In genomic region chr6:53437557-53438202, GRCh38 we compare ENCODE assay signal across 9 cellular contexts.
A peak's percentile ranks its signal among the peaks of the same experiment; 100 is the strongest.
DNase-seq lines count a peak whose midpoint lies in the region; ATAC-seq and TF ChIP-seq lines count a peak whose summit lies in the region.
"Had no signal": no experiment of that assay in that cellular context is flagged by ENCODE, and none has a peak within 500 bp of the region (broad histone marks: within the 10 kb centered on the region; RNA-seq: fewer than 3 reads in every experiment).

No MANE protein-coding gene starts in this region.

- H3K27ac ChIP-seq in KMS-11 (peak overlapping the region; percentile 49), SJCRH30 (no peak overlapping the region)

- no peaks in the 10 kb centered on the region for H3K9me3 ChIP-seq in SJCRH30 (replicated peaks)

- intact Hi-C loops in CD14-positive monocyte (cut with micrococcal nuclease) = loop anchor here (5.0 to 10.0 kb wide), 4 partner anchors 47 to 193 kb away; partner anchors contain the start of gene ELOVL5 (in 1 of the 2)

- in situ Hi-C loops in GM13976 (cut with MboI; ENCODE audit: low sequenced_read_pairs, unreplicated experiment) = loop anchor here (10.0 kb wide), 1 partner anchor 263 kb away; no protein-coding TSS in a partner anchor

- peak; percentile 67 for TF ChIP-seq CTCF in CD14-positive monocyte (IDR thresholded peaks at IDR 0.05)
- peak; percentile 45 for TF ChIP-seq CTCF in GM13976 (IDR thresholded peaks at IDR 0.05; ENCODE audit: borderline replicate concordance, control extremely low read depth, extremely low read depth, insufficient read depth, missing control alignments)
- peak; percentile 83 for TF ChIP-seq CTCF in KMS-11 (conservative IDR thresholded peaks at IDR 0.05; ENCODE audit: low read depth, low read length)

- H4K20me1 ChIP-seq in KMS-11 (ENCODE audit: insufficient read depth) = no peaks in the 10 kb centered on the region

- H3K36me3 ChIP-seq in KMS-11 (ENCODE audit: insufficient read depth) (no peaks in the 10 kb centered on the region), SJCRH30 (no peaks in the 10 kb centered on the region)

- peak overlapping the region; percentile 16; the same call in 1 of the 2 replicates for H3K9ac ChIP-seq in KMS-11

- DNase-seq in CD14-positive monocyte (ENCODE audit: low spot score) (no peak), GM13976 (ENCODE audit: low spot score) (peak; percentile 39), SJCRH30 (peak; percentile 28 to 64), dermis microvascular lymphatic vessel endothelial cell (ENCODE audit: low read depth in 2 of 2) (peak; percentile 73 to 77), lung microvascular endothelial cell (ENCODE audit: low read depth in 2 of 2) (peak; percentile 69 to 82)

- peak overlapping the region; percentile 37; the same call in 1 of the 2 replicates for H3K4me2 ChIP-seq in KMS-11

- no peak for ATAC-seq in HG03280 (IDR thresholded peaks at IDR 0.05; ENCODE audit: unreplicated experiment)
- no peak for ATAC-seq in GM21367 (IDR thresholded peaks at IDR 0.05; ENCODE audit: unreplicated experiment)

- peak overlapping the region; percentile 25 to 92 (median 53) for H3K27ac Mint-ChIP-seq in CD14-positive monocyte
- H3K27ac Mint-ChIP-seq: T-helper 1 cell treated with Interleukin-12 subunit alpha and Interleukin-12 subunit beta and Interleukin-4 antibody, amounts not matched to agents 30 μg/mL and 1 μg/mL, for 36 hours had no signal

- no peak overlapping the region for H3K4me3 Mint-ChIP-seq in CD14-positive monocyte
- H3K4me3 Mint-ChIP-seq: T-helper 1 cell treated with Interleukin-12 subunit alpha and Interleukin-12 subunit beta and Interleukin-4 antibody, amounts not matched to agents 30 μg/mL and 1 μg/mL, for 36 hours had no signal

- peaks cover 52% of the 10 kb centered on the region for H3K4me1 Mint-ChIP-seq in CD14-positive monocyte

- H3K27me3 Mint-ChIP-seq in CD14-positive monocyte (ENCODE audit: low read depth in 3 of 3) = peaks cover 0 to 1% (median 0%) of the 10 kb centered on the region in 3 donors

- H2AFZ ChIP-seq in KMS-11 (ENCODE audit: low read depth) = peak overlapping the region; percentile 42

- H3K27me3 ChIP-seq in KMS-11 (ENCODE audit: insufficient read depth, low read depth) = no peaks in the 10 kb centered on the region
- no peaks in the 10 kb centered on the region for H3K27me3 ChIP-seq in SJCRH30

- H3K4me1 ChIP-seq in KMS-11 (ENCODE audit: low read depth, poor library complexity, severe bottlenecking) = peaks cover 14% of the 10 kb centered on the region
- H3K4me1 ChIP-seq in SJCRH30 = peaks cover 5% of the 10 kb centered on the region; the same call in 1 of the 2 replicates

- H3K4me3 ChIP-seq in KMS-11 (IDR thresholded peaks at IDR 0.05; ENCODE audit: insufficient read depth, low read depth, low read length) (no peak overlapping the region), SJCRH30 (no peak overlapping the region)

- no peaks in the 10 kb centered on the region for H3K36me3 Mint-ChIP-seq in CD14-positive monocyte

- no peaks in the 10 kb centered on the region for H3K9me3 Mint-ChIP-seq in CD14-positive monocyte
- H3K9me3 Mint-ChIP-seq: T-helper 1 cell treated with Interleukin-12 subunit alpha and Interleukin-12 subunit beta and Interleukin-4 antibody, amounts not matched to agents 30 μg/mL and 1 μg/mL, for 36 hours had no signal

- H3K79me2 ChIP-seq in KMS-11 (ENCODE audit: insufficient read depth, low read depth) = no peaks in the 10 kb centered on the region
